Comparison of ENCODE assay signal across 13 cellular contexts in genomic region chr11:102981324-102981910, GRCh38. TPM values are rescaled to one million over a fixed set of nuclear protein-coding genes. Genes with fewer than 3 reads are reported as not detected.
DNase-seq lines count a peak whose midpoint lies in the region; ATAC-seq and TF ChIP-seq lines count a peak whose summit lies in the region.
"Had no signal": no experiment of that assay in that cellular context is flagged by ENCODE, and none has a peak within 500 bp of the region (broad histone marks: within the 10 kb centered on the region; RNA-seq: fewer than 3 reads in every experiment).

No MANE protein-coding gene starts in this region.

- in situ Hi-C loops in GM23248 (cut with MboI): no loop called here

- H2AFZ ChIP-seq in GM23248: 0 out of 2 replicates have a peak overlapping the region, but pooled peaks have one; percentile 29

- no peaks in the 10 kb centered on the region for H3F3A ChIP-seq in GM23248 (ENCODE audit: insufficient read depth)

- H3K9me2 ChIP-seq in GM23248 (ENCODE audit: insufficient read depth): no peaks in the 10 kb centered on the region

- peaks cover 9% of the 10 kb centered on the region; the same call in 1 of the 2 replicates for H3K4me1 ChIP-seq in GM23248 (ENCODE audit: insufficient read depth)
- H3K4me1 ChIP-seq in foreskin keratinocyte: peaks cover 10% of the 10 kb centered on the region
- H3K4me1 ChIP-seq in gastroesophageal sphincter: no peaks in the 10 kb centered on the region
- H3K4me1 ChIP-seq in BE2C: no peaks in the 10 kb centered on the region
- H3K4me1 ChIP-seq: right atrium auricular region had no signal

- no peaks in the 10 kb centered on the region for H4K20me1 ChIP-seq in GM23248 (ENCODE audit: insufficient read depth)

- ATAC-seq in GM19035 (IDR thresholded peaks at IDR 0.05; ENCODE audit: unreplicated experiment) (peak; percentile 54), HG03469 (IDR thresholded peaks at IDR 0.05; ENCODE audit: unreplicated experiment) (peak; percentile 45), foreskin keratinocyte (peak; percentile 37), gastroesophageal sphincter (no peak)

- no peak overlapping the region for H3K27ac ChIP-seq in GM23248
- H3K27ac ChIP-seq in foreskin keratinocyte: no peak overlapping the region
- H3K27ac ChIP-seq in gastroesophageal sphincter: no peak overlapping the region
- H3K27ac ChIP-seq: right atrium auricular region, VCaP had no signal

- H3K9me3 ChIP-seq in GM23248 (ENCODE audit: low read depth) (no peaks in the 10 kb centered on the region), gastroesophageal sphincter (no peaks in the 10 kb centered on the region), BE2C (no peaks in the 10 kb centered on the region)

- no peak for TF ChIP-seq CTCF in foreskin keratinocyte (conservative IDR thresholded peaks at IDR 0.05)
- TF ChIP-seq CTCF in gastroesophageal sphincter (IDR thresholded peaks at IDR 0.05): no peak
- TF ChIP-seq CTCF in BE2C (IDR thresholded peaks at IDR 0.05; ENCODE audit: low read depth, low read length): no peak

- H3K27me3 ChIP-seq in GM23248 (replicated peaks; ENCODE audit: insufficient read depth): no peaks in the 10 kb centered on the region
- H3K27me3 ChIP-seq in foreskin keratinocyte: no peaks in the 10 kb centered on the region
- H3K27me3 ChIP-seq in gastroesophageal sphincter: no peaks in the 10 kb centered on the region
- H3K27me3 ChIP-seq in BE2C: no peaks in the 10 kb centered on the region
- H3K27me3 ChIP-seq: right atrium auricular region had no signal

- DNase-seq in GM23248: peak; percentile 17
- DNase-seq in foreskin keratinocyte: no peak
- no peak for DNase-seq in NCI-H2227 treated with DMSO at 0.1 percent for 48 hours (lab: John Stamatoyannopoulos, UW)
- DNase-seq in BE2C: no peak
- DNase-seq: activated effector memory CD4-positive, alpha-beta T cell treated with Interleukin-2 at 50 U/mL for 16 hours; glutamatergic neuron; NCI-H2171 had no signal

- no peak for TF ChIP-seq EP300 in gastroesophageal sphincter (IDR thresholded peaks at IDR 0.05)

- TF ChIP-seq POLR2A in gastroesophageal sphincter (IDR thresholded peaks at IDR 0.05): no peak

- H3K36me3 ChIP-seq in GM23248 (ENCODE audit: low read depth) (no peaks in the 10 kb centered on the region), gastroesophageal sphincter (no peaks in the 10 kb centered on the region), BE2C (no peaks in the 10 kb centered on the region)
- H3K36me3 ChIP-seq: right atrium auricular region had no signal

- H3K4me3 ChIP-seq in GM23248 (no peak overlapping the region), gastroesophageal sphincter (no peak overlapping the region), BE2C (ENCODE audit: low read depth, low read length) (no peak overlapping the region)
- H3K4me3 ChIP-seq: right atrium auricular region had no signal

- H3K79me2 ChIP-seq in GM23248 (ENCODE audit: insufficient read depth): no peaks in the 10 kb centered on the region

- no peak overlapping the region for H3K4me2 ChIP-seq in GM23248 (ENCODE audit: unreplicated experiment)

- H3K9ac ChIP-seq in GM23248: no peak overlapping the region

RNA-seq across cellular contexts. Expression of gene MMP13, which starts 25.9 kb away (rescaled TPM):
- not detected in 2 replicates for total RNA-seq in GM23248 (2014; rRNA removed; shearing (Covaris generic))
- polyA plus RNA-seq in GM23248 (2016; fragmentation: Nextera tagmentation; extraction: Ambion mirVana): not detected in 2 replicates
- not detected in 2 replicates for total RNA-seq in foreskin keratinocyte
- polyA plus RNA-seq in foreskin keratinocyte: not detected in 2 replicates
- total RNA-seq in gastroesophageal sphincter: not detected
- polyA plus RNA-seq in BE2C (2012; ENCODE audit: insufficient read depth, insufficient read length, low read depth): not detected
- total RNA-seq: lung microvascular endothelial cell, right atrium auricular region had no signal
